Comparison of ENCODE assay signal across 21 cellular contexts in genomic region chr18:13243363-13243762, GRCh38. TPM values are rescaled to one million over a fixed set of nuclear protein-coding genes. Genes with fewer than 3 reads are reported as not detected.
"Had no signal": no experiment of that assay in that cellular context is flagged by ENCODE, and none has a peak within 500 bp of the region (broad histone marks: within the 10 kb centered on the region; RNA-seq: fewer than 3 reads in every experiment).

No MANE protein-coding gene starts in this region.

- H3K4me3 ChIP-seq: heart left ventricle, mucosa of descending colon, sigmoid colon, skin epidermis, stomach, thoracic aorta, upper lobe of left lung had no signal

- H3K4me1 ChIP-seq: upper lobe of left lung had no signal

- FAIRE-seq: endometrium, frontal cortex had no signal

- H3K9me3 ChIP-seq: heart left ventricle, mucosa of descending colon, neutrophil, sigmoid colon, stomach, thoracic aorta, upper lobe of left lung had no signal

- H3K36me3 ChIP-seq: neutrophil, stomach, thoracic aorta, upper lobe of left lung had no signal

- ATAC-seq: esophagus mucosa; heart left ventricle; mucosa of descending colon; naive thymus-derived CD8-positive, alpha-beta T cell had no signal

- H3K27ac ChIP-seq: heart left ventricle, neutrophil, sigmoid colon, skin epidermis, stomach, thoracic aorta, upper lobe of left lung had no signal

- DNase-seq: effector memory CD4-positive, alpha-beta T cell; heart left ventricle; hippocampal formation; kidney glomerular epithelial cell; mammary epithelial cell; mucosa of descending colon; naive thymus-derived CD8-positive, alpha-beta T cell; stimulated activated CD4-positive, alpha-beta T cell treated with anti-CD3 and anti-CD28 coated beads, Interleukin-2, amount 100 ng/mL, for 24 hours; stimulated activated CD4-positive, alpha-beta T cell treated with anti-CD3 and anti-CD28 coated beads, Interleukin-4, amount 100 ng/mL, for 4 hours; stimulated activated naive CD4-positive, alpha-beta T cell; stomach; substantia nigra; upper lobe of left lung had no signal

RNA-seq across cellular contexts. Expression of gene LDLRAD4, which starts 24.8 kb away (rescaled TPM):
- total RNA-seq: fibroblast of lung had no signal
